Comparison of ENCODE assay signal across 28 cellular contexts in genomic region chr7:4166807-4167206, GRCh38.
"Had no signal": no experiment of that assay in that cellular context is flagged by ENCODE, and none has a peak within 500 bp of the region (broad histone marks: within the 10 kb centered on the region; RNA-seq: fewer than 3 reads in every experiment).

No MANE protein-coding gene starts in this region.

- H3K27me3 ChIP-seq: esophagus muscularis mucosa, foreskin keratinocyte, gastroesophageal sphincter, heart left ventricle, neural progenitor cell, right atrium auricular region, stomach, thyroid gland had no signal

- H2AFZ ChIP-seq: neural progenitor cell had no signal

- H3K9ac ChIP-seq: neural progenitor cell had no signal

- DNase-seq: dermis blood vessel endothelial cell; effector memory CD4-positive, alpha-beta T cell; heart left ventricle; hippocampal formation; mesendoderm; midbrain; naive thymus-derived CD4-positive, alpha-beta T cell; nucleus accumbens; stimulated activated CD4-positive, alpha-beta T cell treated with anti-CD3 and anti-CD28 coated beads, Interleukin-12 subunit alpha, Interleukin-12 subunit beta, amount 100 ng/mL, for 4 hours; stimulated activated CD4-positive, alpha-beta T cell treated with anti-CD3 and anti-CD28 coated beads, Interleukin-1b, Interleukin-23, amount 100 ng/mL, for 48 hours; stimulated activated CD4-positive, alpha-beta T cell treated with anti-CD3 and anti-CD28 coated beads, Interleukin-4, amount 100 ng/mL, for 1 hour; stimulated activated naive CD4-positive, alpha-beta T cell treated with Interleukin-2 at 50 U/mL for 16 hours; stomach; thyroid gland had no signal

- H3K9me3 Mint-ChIP-seq: naive thymus-derived CD4-positive, alpha-beta T cell; nephron; neural progenitor cell; stimulated activated effector memory CD8-positive, alpha-beta T cell treated with anti-CD3 and anti-CD28 coated beads, Interleukin-12 subunit alpha, Interleukin-12 subunit beta, amount 100 ng/mL, for 72 hours had no signal

- H3K4me1 Mint-ChIP-seq: naive thymus-derived CD4-positive, alpha-beta T cell; stimulated activated effector memory CD8-positive, alpha-beta T cell treated with anti-CD3 and anti-CD28 coated beads, Interleukin-12 subunit alpha, Interleukin-12 subunit beta, amount 100 ng/mL, for 72 hours had no signal

- H3K27ac Mint-ChIP-seq: naive thymus-derived CD4-positive, alpha-beta T cell; nephron; neural progenitor cell; stimulated activated effector memory CD8-positive, alpha-beta T cell treated with anti-CD3 and anti-CD28 coated beads, Interleukin-12 subunit alpha, Interleukin-12 subunit beta, amount 100 ng/mL, for 72 hours had no signal

- H3K36me3 ChIP-seq: esophagus muscularis mucosa, gastroesophageal sphincter, heart left ventricle, neural progenitor cell, prostate gland, right atrium auricular region, stomach, thyroid gland had no signal

- H3K4me2 ChIP-seq: neural progenitor cell, smooth muscle cell had no signal

- H3K4me3 Mint-ChIP-seq: naive thymus-derived CD4-positive, alpha-beta T cell; nephron; neural progenitor cell; stimulated activated effector memory CD8-positive, alpha-beta T cell treated with anti-CD3 and anti-CD28 coated beads, Interleukin-12 subunit alpha, Interleukin-12 subunit beta, amount 100 ng/mL, for 72 hours had no signal

- H3K27ac ChIP-seq: coronary artery, esophagus muscularis mucosa, foreskin keratinocyte, gastroesophageal sphincter, heart left ventricle, neural progenitor cell, prostate gland, right atrium auricular region, stomach, thyroid gland had no signal

- H3K9me3 ChIP-seq: esophagus muscularis mucosa, gastroesophageal sphincter, heart left ventricle, prostate gland, right atrium auricular region, stomach, thyroid gland had no signal

- H3K4me1 ChIP-seq: esophagus muscularis mucosa, foreskin keratinocyte, gastroesophageal sphincter, prostate gland, right atrium auricular region, stomach, thyroid gland had no signal

- ATAC-seq: gastroesophageal sphincter; heart left ventricle; left lobe of liver; naive thymus-derived CD4-positive, alpha-beta T cell; sciatic nerve; stimulated activated effector memory CD8-positive, alpha-beta T cell treated with anti-CD3 and anti-CD28 coated beads, Interleukin-12 subunit alpha, Interleukin-12 subunit beta, amount 100 ng/mL, for 72 hours had no signal

- H3K36me3 Mint-ChIP-seq: naive thymus-derived CD4-positive, alpha-beta T cell had no signal

- H3K4me3 ChIP-seq: coronary artery, esophagus muscularis mucosa, gastroesophageal sphincter, heart left ventricle, neural progenitor cell, prostate gland, right atrium auricular region, smooth muscle cell, stomach, thyroid gland had no signal

- FAIRE-seq: endothelial cell of umbilical vein, keratinocyte had no signal

- H3K27me3 Mint-ChIP-seq: naive thymus-derived CD4-positive, alpha-beta T cell had no signal
